14 cellular contexts compared by ENCODE assay signal in the genomic region with DNA sequence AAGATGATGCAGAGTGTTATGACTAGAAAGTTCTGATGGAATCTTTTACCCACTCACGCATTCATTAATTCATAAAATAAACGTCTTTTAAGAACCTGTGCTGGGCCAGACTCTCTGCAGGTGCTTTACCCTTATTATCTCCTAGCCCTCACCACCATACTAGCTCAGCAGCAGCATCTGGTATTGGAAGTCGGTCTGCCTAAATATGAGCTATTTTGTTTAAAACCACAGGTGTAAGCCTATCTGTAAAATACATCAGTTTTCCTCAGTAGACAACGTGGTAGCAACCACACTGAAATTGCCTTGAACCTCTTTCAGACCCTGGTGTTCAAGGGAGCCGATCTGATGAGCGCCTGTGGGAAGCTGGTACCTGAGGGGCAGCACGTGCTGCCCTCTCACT.
DNase-seq lines count a peak whose midpoint lies in the region; ATAC-seq and TF ChIP-seq lines count a peak whose summit lies in the region.
"Had no signal": no experiment of that assay in that cellular context is flagged by ENCODE, and none has a peak within 500 bp of the region (broad histone marks: within the 10 kb centered on the region; RNA-seq: fewer than 3 reads in every experiment).

No MANE protein-coding gene starts in this region.

- no peaks in the 10 kb centered on the region for H3K9me3 Mint-ChIP-seq in stimulated activated memory B cell treated with anti-CD40 and anti-IgM and Interleukin-4, amounts not matched to agents 10 μg/mL and 1 μg/mL and 100 μg/mL, for 72 hours
- H3K9me3 Mint-ChIP-seq in chondrocyte (ENCODE audit: low read depth) (no peaks in the 10 kb centered on the region), Caco-2 (ENCODE audit: unreplicated experiment) (no peaks in the 10 kb centered on the region)
- H3K9me3 Mint-ChIP-seq: naive thymus-derived CD4-positive, alpha-beta T cell; T-helper 1 cell treated with Interleukin-12 subunit alpha and Interleukin-12 subunit beta and Interleukin-4 antibody, amounts not matched to agents 30 μg/mL and 1 μg/mL, for 36 hours had no signal

- peaks cover 12% of the 10 kb centered on the region for H3K4me1 Mint-ChIP-seq in stimulated activated memory B cell treated with anti-CD40 and anti-IgM and Interleukin-4, amounts not matched to agents 10 μg/mL and 1 μg/mL and 100 μg/mL, for 72 hours
- H3K4me1 Mint-ChIP-seq in chondrocyte (ENCODE audit: low read depth) (peaks cover 9% of the 10 kb centered on the region), Caco-2 (ENCODE audit: low read depth, unreplicated experiment) (no peaks in the 10 kb centered on the region)
- H3K4me1 Mint-ChIP-seq: naive thymus-derived CD4-positive, alpha-beta T cell had no signal

- POLR2A ChIA-PET in Caco-2 (lab: Charles Lee): no interaction called here

- no peaks in the 10 kb centered on the region for H3K27me3 Mint-ChIP-seq in stimulated activated memory B cell treated with anti-CD40 and anti-IgM and Interleukin-4, amounts not matched to agents 10 μg/mL and 1 μg/mL and 100 μg/mL, for 72 hours
- H3K27me3 Mint-ChIP-seq in chondrocyte (ENCODE audit: low read depth) (no peaks in the 10 kb centered on the region), Caco-2 (ENCODE audit: insufficient read depth, unreplicated experiment) (no peaks in the 10 kb centered on the region)
- H3K27me3 Mint-ChIP-seq: naive thymus-derived CD4-positive, alpha-beta T cell had no signal

- no TSS peak for BruUV-seq in Caco-2 (replicated peaks; lab: Mats Ljungman, UMichigan)

- ATAC-seq in GM19324 (IDR thresholded peaks at IDR 0.05; ENCODE audit: low FRiP score, unreplicated experiment) (peak; percentile 66), GM21786 (IDR thresholded peaks at IDR 0.05; ENCODE audit: unreplicated experiment) (peak; percentile 23), HG03196 (IDR thresholded peaks at IDR 0.05; ENCODE audit: unreplicated experiment) (peak; percentile 48), GM18505 (IDR thresholded peaks at IDR 0.05; ENCODE audit: unreplicated experiment) (no peak)
- peak; percentile 56 for ATAC-seq in stimulated activated memory B cell treated with anti-CD40 and anti-IgM and Interleukin-4, amounts not matched to agents 10 μg/mL and 1 μg/mL and 100 μg/mL, for 72 hours
- ATAC-seq: naive thymus-derived CD4-positive, alpha-beta T cell had no signal

- no peaks in the 10 kb centered on the region for H3K4me1 ChIP-seq in Caco-2
- H3K4me1 ChIP-seq: ascending aorta had no signal

- no peaks in the 10 kb centered on the region for H3K27me3 ChIP-seq in Caco-2 (replicated peaks; ENCODE audit: control insufficient read depth, insufficient read depth, low read length)
- H3K27me3 ChIP-seq: ascending aorta had no signal

- no peak for DNase-seq in chondrocyte (ENCODE audit: low spot score)
- no peak for DNase-seq in Caco-2
- DNase-seq: activated gamma-delta T cell treated with Interleukin-2 at 50 U/mL for 16 hours; KG1; naive thymus-derived CD4-positive, alpha-beta T cell; NCI-H2227 treated with DMSO at 0.1 percent for 48 hours; Right ventricle myocardium superior had no signal

- H3K36me3 ChIP-seq in Caco-2 (ENCODE audit: control insufficient read depth, insufficient read depth, low read length): no peaks in the 10 kb centered on the region
- H3K36me3 ChIP-seq: ascending aorta had no signal

- no peak overlapping the region for H3K4me3 Mint-ChIP-seq in stimulated activated memory B cell treated with anti-CD40 and anti-IgM and Interleukin-4, amounts not matched to agents 10 μg/mL and 1 μg/mL and 100 μg/mL, for 72 hours
- H3K4me3 Mint-ChIP-seq in chondrocyte (ENCODE audit: unreplicated experiment): no peak overlapping the region
- H3K4me3 Mint-ChIP-seq in Caco-2 (ENCODE audit: unreplicated experiment): no peak overlapping the region
- H3K4me3 Mint-ChIP-seq: naive thymus-derived CD4-positive, alpha-beta T cell; T-helper 1 cell treated with Interleukin-12 subunit alpha and Interleukin-12 subunit beta and Interleukin-4 antibody, amounts not matched to agents 30 μg/mL and 1 μg/mL, for 36 hours had no signal

- no peaks in the 10 kb centered on the region for H3K36me3 Mint-ChIP-seq in stimulated activated memory B cell treated with anti-CD40 and anti-IgM and Interleukin-4, amounts not matched to agents 10 μg/mL and 1 μg/mL and 100 μg/mL, for 72 hours
- H3K36me3 Mint-ChIP-seq in chondrocyte (ENCODE audit: low read depth) (no peaks in the 10 kb centered on the region), Caco-2 (ENCODE audit: insufficient read depth, unreplicated experiment) (peaks cover 4% of the 10 kb centered on the region)

- H3K9me3 ChIP-seq in Caco-2: no peaks in the 10 kb centered on the region
- H3K9me3 ChIP-seq: ascending aorta had no signal

- no peak overlapping the region for H3K4me3 ChIP-seq in Caco-2 (ENCODE audit: low read depth, low read length)
- H3K4me3 ChIP-seq: ascending aorta had no signal

- H3K27ac Mint-ChIP-seq in stimulated activated memory B cell treated with anti-CD40 and anti-IgM and Interleukin-4, amounts not matched to agents 10 μg/mL and 1 μg/mL and 100 μg/mL, for 72 hours: no peak overlapping the region
- H3K27ac Mint-ChIP-seq in chondrocyte (ENCODE audit: unreplicated experiment) (no peak overlapping the region), Caco-2 (ENCODE audit: unreplicated experiment) (no peak overlapping the region)
- H3K27ac Mint-ChIP-seq: naive thymus-derived CD4-positive, alpha-beta T cell; T-helper 1 cell treated with Interleukin-12 subunit alpha and Interleukin-12 subunit beta and Interleukin-4 antibody, amounts not matched to agents 30 μg/mL and 1 μg/mL, for 36 hours had no signal

- CTCF ChIA-PET in Caco-2 (lab: Charles Lee): no interaction called here

- intact Hi-C loops in Caco-2 (cut with micrococcal nuclease; ENCODE audit: unreplicated experiment): no loop called here

- TF ChIP-seq POLR2A in GM18505 (IDR thresholded peaks at IDR 0.05; ENCODE audit: borderline replicate concordance, extremely low read depth, insufficient read depth, insufficient read length): no peak

- TF ChIP-seq CTCF in chondrocyte (IDR thresholded peaks at IDR 0.05) (no peak), Caco-2 (IDR thresholded peaks at IDR 0.05; ENCODE audit: insufficient read depth in 1 of 2, low read depth in 1 of 2, low read length in 1 of 2, severe bottlenecking in 1 of 2, unreplicated experiment in 1 of 2) (no peak)
